Comparison of ENCODE assay signal across 1 cellular context in genomic region chr17:77471984-77472836, GRCh38.
TF ChIP-seq lines count a peak whose summit lies in the region.

No MANE protein-coding gene starts in this region.

TF ChIP-seq in GM12878, 131 proteins besides CTCF, POLR2A, EP300 and RAD21 (continued from another document):
- TF ChIP-seq E4F1 (IDR thresholded peaks at IDR 0.05; ENCODE audit: borderline replicate concordance, partially characterized antibody) (no peak), ZBTB40 (IDR thresholded peaks at IDR 0.05; ENCODE audit: borderline replicate concordance) (no peak), RUNX3 (IDR thresholded peaks at IDR 0.05; ENCODE audit: low read length) (peak; percentile 5; the same call in 1 of the 2 replicates), SMAD1 (IDR thresholded peaks at IDR 0.05; ENCODE audit: low read depth, partially characterized antibody) (no peak), JUNB (IDR thresholded peaks at IDR 0.05) (no peak), DPF2 (IDR thresholded peaks at IDR 0.05) (0 out of 2 replicates have a peak, but pooled peaks have one; percentile 17), ZBTB4 (CRISPR knock-in tag; IDR thresholded peaks at IDR 0.05) (no peak), EED (IDR thresholded peaks at IDR 0.05; ENCODE audit: low read depth) (peak; percentile 42; the same call in 1 of the 2 replicates), BCL11A (IDR thresholded peaks at IDR 0.05; ENCODE audit: low read depth, low read length) (0 out of 2 replicates have a peak, but pooled peaks have one; percentile 2), ZBTB33 (IDR thresholded peaks at IDR 0.05) (no peak)
